In the genomic region with DNA sequence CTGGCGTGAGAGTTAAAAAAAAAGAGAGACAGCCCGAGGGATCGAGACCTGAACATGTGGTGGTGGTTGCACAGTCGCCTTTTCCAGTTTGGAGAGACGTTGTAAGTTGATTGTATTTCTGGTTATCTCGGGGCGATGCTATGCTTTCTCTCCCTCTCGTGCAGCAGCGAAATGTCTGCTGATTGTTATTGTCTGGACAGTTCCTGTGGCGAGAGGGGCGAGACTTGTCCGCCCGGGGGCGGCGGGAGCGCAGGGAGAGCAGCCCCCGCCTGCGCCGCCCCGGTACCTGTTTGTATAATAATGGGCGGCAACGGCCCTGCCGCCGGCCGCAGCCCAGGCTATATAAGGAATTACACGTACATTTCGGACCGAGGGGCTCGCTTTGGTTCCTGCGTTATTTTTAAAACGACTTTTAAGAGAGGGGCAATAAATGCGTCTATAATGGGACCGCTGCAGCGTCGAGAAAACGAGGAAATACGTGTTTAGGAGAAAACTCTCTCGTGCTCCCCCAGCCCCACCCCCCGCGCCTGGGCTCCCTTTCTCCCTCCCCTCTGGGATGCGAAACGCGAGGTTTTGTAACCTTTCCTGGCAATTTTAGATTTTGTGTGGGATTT, we compare ENCODE assay signal across 8 cellular contexts. TPM values are rescaled to one million over a fixed set of nuclear protein-coding genes. Genes with fewer than 3 reads are reported as not detected.
DNase-seq lines count a peak whose midpoint lies in the region; TF ChIP-seq lines count a peak whose summit lies in the region.

No MANE protein-coding gene starts in this region.

- H3K27me3 Mint-ChIP-seq in T-helper 1 cell treated with Interleukin-12 subunit alpha and Interleukin-12 subunit beta and Interleukin-4 antibody, amounts not matched to agents 30 μg/mL and 1 μg/mL, for 36 hours (ENCODE audit: low read depth): no peaks in the 10 kb centered on the region
- peaks cover 10 to 24% (median 17%) of the 10 kb centered on the region in 3 donors for H3K27me3 Mint-ChIP-seq in immature natural killer cell (ENCODE audit: low read depth in 3 of 3)

- H3K9me3 Mint-ChIP-seq in T-helper 1 cell treated with Interleukin-12 subunit alpha and Interleukin-12 subunit beta and Interleukin-4 antibody, amounts not matched to agents 30 μg/mL and 1 μg/mL, for 36 hours: no peaks in the 10 kb centered on the region
- no peaks in the 10 kb centered on the region for H3K9me3 Mint-ChIP-seq in immature natural killer cell

- dilution Hi-C loops in mammary epithelial cell (cut with HindIII; ENCODE audit: low sequenced_read_pairs): no loop called here

- H3K36me3 ChIP-seq in HUES48 (ENCODE audit: control insufficient read depth, insufficient read depth, low read length) (no peaks in the 10 kb centered on the region), mammary epithelial cell (ENCODE audit: insufficient read depth, low read length) (no peaks in the 10 kb centered on the region), skeletal muscle tissue (ENCODE audit: control insufficient read depth in 3 of 3, insufficient read depth in 3 of 3, low read length in 3 of 3) (no peaks in the 10 kb centered on the region)

- H3K27me3 ChIP-seq in HUES48 (ENCODE audit: control insufficient read depth, insufficient read depth, low read length): peaks cover 75% of the 10 kb centered on the region
- peaks cover 26% of the 10 kb centered on the region for H3K27me3 ChIP-seq in mammary epithelial cell (ENCODE audit: insufficient read depth, low read length)
- H3K27me3 ChIP-seq in skeletal muscle tissue (ENCODE audit: control insufficient read depth in 3 of 3, insufficient read depth in 3 of 3, low read length in 3 of 3): no peaks in the 10 kb centered on the region

- DNase-seq in stimulated activated naive CD4-positive, alpha-beta T cell (lab: John Stamatoyannopoulos, UW): peak in 4 of 6 experiments; percentile 9 to 54 (median 36)
- DNase-seq in stimulated activated naive CD4-positive, alpha-beta T cell treated with Interleukin-2 at 50 U/mL for 16 hours (lab: John Stamatoyannopoulos, UW): no peak
- DNase-seq in mammary epithelial cell (peak; percentile 38), immature natural killer cell (peak; percentile 16 to 26 (median 26)), NCI-H1930 (lab: John Stamatoyannopoulos, UW) (no peak)

- intact Hi-C loops in mammary epithelial cell (cut with micrococcal nuclease): no loop called here

- no peaks in the 10 kb centered on the region for H3K9me3 ChIP-seq in HUES48 (ENCODE audit: control insufficient read depth, insufficient read depth, low read length)
- H3K9me3 ChIP-seq in mammary epithelial cell (replicated peaks; ENCODE audit: insufficient read depth, low read length): no peaks in the 10 kb centered on the region
- no peaks in the 10 kb centered on the region for H3K9me3 ChIP-seq in skeletal muscle tissue (ENCODE audit: control insufficient read depth in 3 of 3, low read length in 3 of 3)

- no peak overlapping the region for H3K9ac ChIP-seq in HUES48 (ENCODE audit: low read depth, low read length)
- H3K9ac ChIP-seq in mammary epithelial cell (ENCODE audit: insufficient read depth, low read length): no peak overlapping the region
- H3K9ac ChIP-seq in skeletal muscle tissue (ENCODE audit: low read depth in 1 of 3, low read length in 3 of 3): peak overlapping the region; percentile 75 to 89 (median 85)

- peak overlapping the region; percentile 90 for H3K4me3 Mint-ChIP-seq in T-helper 1 cell treated with Interleukin-12 subunit alpha and Interleukin-12 subunit beta and Interleukin-4 antibody, amounts not matched to agents 30 μg/mL and 1 μg/mL, for 36 hours
- peak overlapping the region; percentile 89 to 95 (median 90) for H3K4me3 Mint-ChIP-seq in immature natural killer cell

- no peaks in the 10 kb centered on the region for H4K20me1 ChIP-seq in mammary epithelial cell (ENCODE audit: insufficient read depth, low read length)

- H3K36me3 Mint-ChIP-seq in T-helper 1 cell treated with Interleukin-12 subunit alpha and Interleukin-12 subunit beta and Interleukin-4 antibody, amounts not matched to agents 30 μg/mL and 1 μg/mL, for 36 hours (ENCODE audit: low read depth): peaks cover 7% of the 10 kb centered on the region
- H3K36me3 Mint-ChIP-seq in immature natural killer cell: no peaks in the 10 kb centered on the region

- H3K4me3 ChIP-seq in HUES48 (ENCODE audit: low read depth, low read length): peak overlapping the region; percentile 99
- H3K4me3 ChIP-seq in mammary epithelial cell (replicated peaks in 1 of 3; ENCODE audit: insufficient read depth in 1 of 3, low read depth in 2 of 3, low read length in 3 of 3): peak overlapping the region; percentile 38 to 76 (median 67)
- H3K4me3 ChIP-seq in skeletal muscle tissue (ENCODE audit: low read length in 3 of 3): peak overlapping the region; percentile 89 to 97 (median 92)

- no peak overlapping the region for H3K27ac ChIP-seq in HUES48 (ENCODE audit: low read depth, low read length)
- no peak overlapping the region for H3K27ac ChIP-seq in mammary epithelial cell (ENCODE audit: insufficient read depth, low read depth, low read length)
- peak overlapping the region; percentile 85 for H3K27ac ChIP-seq in skeletal muscle tissue (ENCODE audit: low read depth, low read length)

- no TSS peak for BruUV-seq in mammary epithelial cell (replicated peaks; lab: Mats Ljungman, UMichigan)

- CTCF ChIA-PET in mammary epithelial cell (lab: Charles Lee; ENCODE audit: low non-redundant PET): no interaction called here

- 16% methylated on average over 3 of the region's 43 CpGs for WGBS in mammary epithelial cell (ENCODE audit: low coverage, missing lambda C conversion rate)

- H3K4me1 ChIP-seq in HUES48 (ENCODE audit: control insufficient read depth, insufficient read depth, low read length) (peaks cover 13% of the 10 kb centered on the region; the same call in 1 of the 2 replicates), mammary epithelial cell (ENCODE audit: insufficient read depth, low read length) (peaks cover 17% of the 10 kb centered on the region), skeletal muscle tissue (ENCODE audit: control insufficient read depth in 3 of 3, insufficient read depth in 3 of 3, low read length in 3 of 3) (peaks cover 9 to 30% (median 16%) of the 10 kb centered on the region in 3 donors)

- peak overlapping the region; percentile 87 for H3K27ac Mint-ChIP-seq in T-helper 1 cell treated with Interleukin-12 subunit alpha and Interleukin-12 subunit beta and Interleukin-4 antibody, amounts not matched to agents 30 μg/mL and 1 μg/mL, for 36 hours
- peak overlapping the region in 5 of 6 donors; percentile 51 to 89 (median 62) for H3K27ac Mint-ChIP-seq in immature natural killer cell

- in situ Hi-C loops in mammary epithelial cell (cut with MboI; ENCODE audit: low sequenced_read_pairs in 2 of 2): no loop called here

- peaks cover 34% of the 10 kb centered on the region for H3K4me1 Mint-ChIP-seq in T-helper 1 cell treated with Interleukin-12 subunit alpha and Interleukin-12 subunit beta and Interleukin-4 antibody, amounts not matched to agents 30 μg/mL and 1 μg/mL, for 36 hours (ENCODE audit: low read depth)
- peaks cover 36 to 42% of the 10 kb centered on the region in 2 donors for H3K4me1 Mint-ChIP-seq in immature natural killer cell

- no peak for TF ChIP-seq CTCF in mammary epithelial cell (conservative IDR thresholded peaks at IDR 0.05 in 1 of 2, IDR thresholded peaks at IDR 0.05 in 1 of 2; ENCODE audit: extremely low read depth in 1 of 2, insufficient read depth in 1 of 2, low read depth in 1 of 2, low read length in 2 of 2)

- peak overlapping the region; percentile 99 for H3K4me2 ChIP-seq in mammary epithelial cell (ENCODE audit: insufficient read depth, low read depth, low read length)

- peaks cover 4% of the 10 kb centered on the region for H3K79me2 ChIP-seq in mammary epithelial cell (ENCODE audit: insufficient read depth, low read length)

- peak overlapping the region; percentile 87 for H2AFZ ChIP-seq in mammary epithelial cell (ENCODE audit: low read depth, low read length)

RNA-seq across cellular contexts. Expression of a gene that starts 1.7 kb away (rescaled TPM):
- 1 to 10 TPM; 1.2 to 1.3 TPM for total RNA-seq in mammary epithelial cell
- 0.20 TPM for polyA plus RNA-seq in mammary epithelial cell
- polyA minus RNA-seq in mammary epithelial cell: not detected
- 10 to 100 TPM in 2 of 3 donors, 1 to 10 TPM in 1; 8.4 to 17.5 (median 14.6) TPM for polyA plus RNA-seq in immature natural killer cell
- 67.3 TPM for total RNA-seq in skeletal muscle tissue

Comparison
In these comparisons a context has a peak if more than half of its experiments do, and no peak if none do; other contexts are left out.
1. DNase-seq: peak in stimulated activated naive CD4-positive, alpha-beta T cell (4 of 6), mammary epithelial cell (single experiment) and immature natural killer cell (3 of 3); none in stimulated activated naive CD4-positive, alpha-beta T cell treated with Interleukin-2 at 50 U/mL for 16 hours (single experiment) and NCI-H1930 (0 of 2).
2. H3K9ac ChIP-seq: peak in skeletal muscle tissue (3 of 3); none in HUES48 (single experiment) and mammary epithelial cell (single experiment).
3. RNA of a gene that starts 1.7 kb away (total RNA-seq): 67.3 TPM in skeletal muscle tissue (single experiment); 1.2 to 1.3 TPM in mammary epithelial cell; every median in the first group is over 10 times any median in the second.
4. Peak in every context shown above with its lines, with median percentiles within 50 percentile points of each other: H3K4me3 ChIP-seq.